20 cellular contexts compared by ENCODE assay signal in genomic region chr15:68726246-68726645, GRCh38.
DNase-seq lines count a peak whose midpoint lies in the region; ATAC-seq and TF ChIP-seq lines count a peak whose summit lies in the region.
"Had no signal": no experiment of that assay in that cellular context is flagged by ENCODE, and none has a peak within 500 bp of the region (broad histone marks: within the 10 kb centered on the region; RNA-seq: fewer than 3 reads in every experiment).

No MANE protein-coding gene starts in this region.

- H3K27me3 ChIP-seq in BLaER1 treated with 17β-estradiol and CSF1 and Interleukin-3, amounts not matched to agents 10 nM and 100 nM, result no peaks in the 10 kb centered on the region
- H3K27me3 ChIP-seq in HL-60 (ENCODE audit: insufficient read depth, poor library complexity, severe bottlenecking) (no peaks in the 10 kb centered on the region), mesenchymal stem cell (ENCODE audit: control insufficient read depth in 1 of 2, insufficient read depth in 1 of 2, low read length in 2 of 2) (no peaks in the 10 kb centered on the region), stomach smooth muscle (ENCODE audit: control insufficient read depth in 1 of 2, insufficient read depth in 2 of 2, low read length in 2 of 2) (no peaks in the 10 kb centered on the region)
- H3K27me3 ChIP-seq: Peyer's patch had no signal

- 0 out of 22 replicates have a peak, but pooled peaks cover 0 to 5% (median 0%) of the 10 kb centered on the region in 11 experiments for H3K36me3 ChIP-seq in BLaER1 treated with 17β-estradiol and CSF1 and Interleukin-3, amounts not matched to agents 10 nM and 100 nM
- H3K36me3 ChIP-seq in mesenchymal stem cell (ENCODE audit: control insufficient read depth in 1 of 2, insufficient read depth in 2 of 2, low read depth in 1 of 2, low read length in 2 of 2) (peaks cover 12 to 39% of the 10 kb centered on the region in 2 experiments), stomach smooth muscle (ENCODE audit: control insufficient read depth in 2 of 2, insufficient read depth in 2 of 2, low read length in 2 of 2) (no peaks in the 10 kb centered on the region)
- H3K36me3 ChIP-seq: Peyer's patch had no signal

- H2BK15ac ChIP-seq in mesenchymal stem cell (ENCODE audit: low read depth, poor library complexity, severe bottlenecking), result peak overlapping the region; percentile 41

- peak overlapping the region in 9 of 11 experiments; percentile 35 to 82 (median 76); a peak in 18 of 22 replicates for H3K27ac ChIP-seq in BLaER1 treated with 17β-estradiol and CSF1 and Interleukin-3, amounts not matched to agents 10 nM and 100 nM
- H3K27ac ChIP-seq in HL-60 (replicated peaks) (peak overlapping the region; percentile 39), mesenchymal stem cell (ENCODE audit: low read length, poor library complexity, severe bottlenecking) (no peak overlapping the region), stomach smooth muscle (ENCODE audit: low read length) (peak overlapping the region; percentile 2)
- H3K27ac ChIP-seq: Peyer's patch, SK-N-MC had no signal

- peaks cover 0 to 44% (median 28%) of the 10 kb centered on the region in 10 experiments; a peak in 17 of 20 replicates for H3K4me1 ChIP-seq in BLaER1 treated with 17β-estradiol and CSF1 and Interleukin-3, amounts not matched to agents 10 nM and 100 nM
- H3K4me1 ChIP-seq in mesenchymal stem cell (ENCODE audit: control insufficient read depth, insufficient read depth, low read depth, low read length), result peaks cover 19% of the 10 kb centered on the region
- H3K4me1 ChIP-seq in stomach smooth muscle (ENCODE audit: control insufficient read depth, insufficient read depth, low read length), result peaks cover 18% of the 10 kb centered on the region
- H3K4me1 ChIP-seq: Caco-2 had no signal

- no peak overlapping the region for H3K23ac ChIP-seq in mesenchymal stem cell (ENCODE audit: low read length in 2 of 2)

- H3K4me2 ChIP-seq in BLaER1 treated with 17β-estradiol and CSF1 and Interleukin-3, amounts not matched to agents 10 nM and 100 nM, result peak overlapping the region; percentile 56 to 87 (median 71)
- no peak overlapping the region for H3K4me2 ChIP-seq in mesenchymal stem cell (ENCODE audit: low read length, poor library complexity, severe bottlenecking)

- no peak for DNase-seq in HL-60 (ENCODE audit: low read depth in 1 of 2, low spot score in 1 of 2)
- DNase-seq in mesenchymal stem cell, result no peak
- no peak for DNase-seq in HUDEP-2 (lab: John Stamatoyannopoulos, UW; ENCODE audit: unreplicated experiment in 76 of 76)
- DNase-seq in GDM1 (lab: John Stamatoyannopoulos, UW), result no peak
- DNase-seq: ACHN; Caco-2; CD4-positive, alpha-beta T cell; GF-D8; H9; NCI-H1092 treated with DMSO at 0.1 percent for 48 hours; NCI-H146; NCI-H2081; NCI-H510A; NCI-H748 treated with DMSO at 0.1 percent for 48 hours; NK-92 treated with Interleukin-12 subunit alpha and Interleukin-12 subunit beta, amount 100 ng/mL, for 24 hours had no signal

- no peak overlapping the region for H2BK5ac ChIP-seq in mesenchymal stem cell (ENCODE audit: low read depth, low read length, poor library complexity, severe bottlenecking)

- no peak overlapping the region for H3K18ac ChIP-seq in mesenchymal stem cell (ENCODE audit: low read depth in 1 of 2, low read length in 2 of 2)

- H2BK12ac ChIP-seq in mesenchymal stem cell (ENCODE audit: low read length in 2 of 2), result no peak overlapping the region

- peak overlapping the region in 1 of 10 experiments; percentile 13; a peak in 1 of 20 replicates for H3K4me3 ChIP-seq in BLaER1 treated with 17β-estradiol and CSF1 and Interleukin-3, amounts not matched to agents 10 nM and 100 nM
- no peak overlapping the region for H3K4me3 ChIP-seq in HL-60 (replicated peaks; ENCODE audit: insufficient read depth, low read length)
- H3K4me3 ChIP-seq in mesenchymal stem cell (ENCODE audit: insufficient read depth in 1 of 2, low read depth in 1 of 2, low read length in 2 of 2), result no peak overlapping the region
- no peak overlapping the region for H3K4me3 ChIP-seq in stomach smooth muscle (ENCODE audit: low read length in 2 of 2)
- H3K4me3 ChIP-seq: Peyer's patch, SK-N-MC had no signal

- H4K8ac ChIP-seq in mesenchymal stem cell (ENCODE audit: low read length), result no peak overlapping the region

- H2AK5ac ChIP-seq in mesenchymal stem cell (ENCODE audit: low read length, severe bottlenecking), result no peak overlapping the region

- no peak for TF ChIP-seq CTCF in HL-60 (IDR thresholded peaks at IDR 0.05; ENCODE audit: insufficient read depth, low read length)

- H4K20me1 ChIP-seq in BLaER1 treated with 17β-estradiol and CSF1 and Interleukin-3, amounts not matched to agents 10 nM and 100 nM, result no peaks in the 10 kb centered on the region

- H2AFZ ChIP-seq in mesenchymal stem cell (ENCODE audit: low read depth, low read length), result no peak overlapping the region

- 98% methylated on average over 9 of the region's 9 CpGs for WGBS in mesenchymal stem cell

- H3K4ac ChIP-seq in mesenchymal stem cell (ENCODE audit: low read depth in 1 of 2, low read length in 2 of 2), result no peak overlapping the region

- no peak overlapping the region for H3K14ac ChIP-seq in mesenchymal stem cell (ENCODE audit: low read length in 2 of 2)

- H2BK120ac ChIP-seq in mesenchymal stem cell (ENCODE audit: low read depth, low read length), result no peak overlapping the region

- no peak overlapping the region for H4K91ac ChIP-seq in mesenchymal stem cell (ENCODE audit: low read length)

- no peak for ATAC-seq in HG02798 (IDR thresholded peaks at IDR 0.05; ENCODE audit: poor library complexity, unreplicated experiment)

- H3K9me3 ChIP-seq in BLaER1 treated with 17β-estradiol and CSF1 and Interleukin-3, amounts not matched to agents 10 nM and 100 nM (replicated peaks in 1 of 11), result no peaks in the 10 kb centered on the region
- H3K9me3 ChIP-seq in mesenchymal stem cell (ENCODE audit: control insufficient read depth, low read length) (no peaks in the 10 kb centered on the region), stomach smooth muscle (ENCODE audit: control insufficient read depth in 2 of 2, low read length in 2 of 2) (no peaks in the 10 kb centered on the region)
- H3K9me3 ChIP-seq: Caco-2, Peyer's patch had no signal

- H3K79me1 ChIP-seq in mesenchymal stem cell (replicated peaks; ENCODE audit: low read length, poor library complexity, severe bottlenecking), result no peaks in the 10 kb centered on the region

- peak overlapping the region in 8 of 11 experiments; percentile 46 to 66 (median 55); a peak in 17 of 22 replicates for H3K9ac ChIP-seq in BLaER1 treated with 17β-estradiol and CSF1 and Interleukin-3, amounts not matched to agents 10 nM and 100 nM
- H3K9ac ChIP-seq in mesenchymal stem cell (ENCODE audit: low read length) (peak overlapping the region; percentile 45), stomach smooth muscle (ENCODE audit: low read length in 2 of 2) (no peak overlapping the region)

Comparison
In these comparisons a context has a peak if more than half of its experiments do, and no peak if none do; other contexts are left out.
1. H3K9ac ChIP-seq: peak in BLaER1 treated with 17β-estradiol and CSF1 and Interleukin-3, amounts not matched to agents 10 nM and 100 nM (8 of 11) and mesenchymal stem cell (single experiment); none in stomach smooth muscle (0 of 2).